Comparison of ENCODE assay signal across 8 cellular contexts in genomic region chr19:506404-507285, GRCh38.
DNase-seq lines count a peak whose midpoint lies in the region; ATAC-seq and TF ChIP-seq lines count a peak whose summit lies in the region.

No MANE protein-coding gene starts in this region.

- H3K27ac ChIP-seq in 22Rv1: peak overlapping the region; percentile 94

- ATAC-seq in GM18511 (IDR thresholded peaks at IDR 0.05; ENCODE audit: unreplicated experiment) (peak; percentile 73), HG03025 (IDR thresholded peaks at IDR 0.05; ENCODE audit: low FRiP score, unreplicated experiment) (peak; percentile 66)

- TF ChIP-seq CTCF in 22Rv1 (IDR thresholded peaks at IDR 0.05): peak; percentile 96

- peak; percentile 82 for DNase-seq in NCI-H2029 treated with DMSO at 0.1 percent for 48 hours (lab: John Stamatoyannopoulos, UW)
- DNase-seq in T1000 (lab: John Stamatoyannopoulos, UW): peak; percentile 99
- peak; percentile 96 for DNase-seq in astrocyte of the hippocampus (ENCODE audit: low read depth, low spot score)
- DNase-seq in hippocampal formation (lab: John Stamatoyannopoulos, UW): peak; percentile 99 to 100
- DNase-seq in retina: peak; percentile 100

Comparison
In these comparisons a context has a peak if more than half of its experiments do, and no peak if none do; other contexts are left out.
1. Peak in every context shown above with its lines: DNase-seq, ATAC-seq and H3K27ac ChIP-seq.